ENCODE assay signal across 22 cellular contexts in genomic region chr10:65377687-65378086, GRCh38.
"Had no signal": no experiment of that assay in that cellular context is flagged by ENCODE, and none has a peak within 500 bp of the region (broad histone marks: within the 10 kb centered on the region; RNA-seq: fewer than 3 reads in every experiment).

No MANE protein-coding gene starts in this region.

- H3K27ac Mint-ChIP-seq: activated CD8-positive, alpha-beta T cell treated with anti-CD3 and anti-CD28 coated beads for 36 hours; activated naive CD4-positive, alpha-beta T cell treated with anti-CD3 and anti-CD28 coated beads, Interleukin-2, amount 50 U/mL, for 72 hours; brain; naive thymus-derived CD8-positive, alpha-beta T cell had no signal

- H3K4me1 ChIP-seq: esophagus muscularis mucosa had no signal

- H3K36me3 Mint-ChIP-seq: activated naive CD4-positive, alpha-beta T cell treated with anti-CD3 and anti-CD28 coated beads, Interleukin-2, amount 50 U/mL, for 72 hours; brain; naive thymus-derived CD8-positive, alpha-beta T cell had no signal

- DNase-seq: activated CD4-positive, alpha-beta T cell treated with anti-CD3 and anti-CD28 coated beads for 48 hours; activated CD8-positive, alpha-beta T cell treated with anti-CD3 and anti-CD28 coated beads for 36 hours; activated gamma-delta T cell; activated T-cell treated with anti-CD3 and anti-CD28 coated beads, Interleukin-2, amount 50 U/mL, for 48 hours; central memory CD4-positive, alpha-beta T cell; cortex of kidney; effector CD4-positive, alpha-beta T cell; naive thymus-derived CD8-positive, alpha-beta T cell; nucleus accumbens; posterior cingulate gyrus; retina; stimulated activated CD4-positive, alpha-beta T cell treated with anti-CD3 and anti-CD28 coated beads, Interleukin-4, amount 100 ng/mL, for 4 hours; stimulated activated CD8-positive, alpha-beta memory T cell treated with anti-CD3 and anti-CD28 coated beads, Interleukin-4, amount 100 ng/mL, for 48 hours; stimulated activated naive CD8-positive, alpha-beta T cell treated with anti-CD3 and anti-CD28 coated beads, Interleukin-15, Interleukin-2, amounts not matched to agents 100 U/mL and 50 U/mL, for 24 hours; T-helper 2 cell; trophoblast cell had no signal

- H3K4me1 Mint-ChIP-seq: brain; naive thymus-derived CD8-positive, alpha-beta T cell had no signal

- H3K4me3 ChIP-seq: esophagus muscularis mucosa, hepatocyte, lung, skin epidermis had no signal

- H3K27ac ChIP-seq: esophagus muscularis mucosa, hepatocyte, skin epidermis had no signal

- H3K9me3 Mint-ChIP-seq: brain had no signal

- H3K4me2 ChIP-seq: hepatocyte had no signal

- H3K9me3 ChIP-seq: esophagus muscularis mucosa had no signal

- H3K79me2 ChIP-seq: hepatocyte had no signal

- H3K36me3 ChIP-seq: esophagus muscularis mucosa had no signal

- H3K27me3 Mint-ChIP-seq: activated CD8-positive, alpha-beta T cell treated with anti-CD3 and anti-CD28 coated beads for 36 hours; brain; naive thymus-derived CD8-positive, alpha-beta T cell had no signal

- H3K27me3 ChIP-seq: esophagus muscularis mucosa, hepatocyte had no signal

- ATAC-seq: activated CD8-positive, alpha-beta T cell treated with anti-CD3 and anti-CD28 coated beads for 36 hours; activated naive CD4-positive, alpha-beta T cell treated with anti-CD3 and anti-CD28 coated beads, Interleukin-2, amount 50 U/mL, for 72 hours; naive thymus-derived CD8-positive, alpha-beta T cell; stimulated activated naive CD8-positive, alpha-beta T cell treated with anti-CD3 and anti-CD28 coated beads, Interleukin-15, Interleukin-2, amounts not matched to agents 100 U/mL and 50 U/mL, for 24 hours had no signal

- H3K4me3 Mint-ChIP-seq: activated CD8-positive, alpha-beta T cell treated with anti-CD3 and anti-CD28 coated beads for 36 hours; brain; naive thymus-derived CD8-positive, alpha-beta T cell had no signal

- H2AFZ ChIP-seq: hepatocyte had no signal
